ENCODE assay signal across 9 cellular contexts in genomic region chr7:80255656-80256055, GRCh38.
"Had no signal": no experiment of that assay in that cellular context is flagged by ENCODE, and none has a peak within 500 bp of the region (broad histone marks: within the 10 kb centered on the region; RNA-seq: fewer than 3 reads in every experiment).

No MANE protein-coding gene starts in this region.

- H3K4me3 ChIP-seq: GM23248, HAP-1 had no signal

- H3K36me3 Mint-ChIP-seq: IgD-negative memory B cell had no signal

- H3K27ac Mint-ChIP-seq: HFFc6, IgD-negative memory B cell had no signal

- H3K9me3 Mint-ChIP-seq: HFFc6 had no signal

- H3K4me3 Mint-ChIP-seq: HFFc6, IgD-negative memory B cell had no signal

- H2AFZ ChIP-seq: GM23248 had no signal

- H3K4me1 Mint-ChIP-seq: IgD-negative memory B cell had no signal

- DNase-seq: GM23248, GOT3, H7, HFFc6 had no signal

- H3K9ac ChIP-seq: GM23248 had no signal

- H3K9me3 ChIP-seq: HAP-1 had no signal

- H3K36me3 ChIP-seq: HAP-1 had no signal

- H3K27ac ChIP-seq: GM23248, HL-60 had no signal

- ATAC-seq: HCT116, HepG2 had no signal

- H3K27me3 Mint-ChIP-seq: IgD-negative memory B cell had no signal
